In the genomic region with DNA sequence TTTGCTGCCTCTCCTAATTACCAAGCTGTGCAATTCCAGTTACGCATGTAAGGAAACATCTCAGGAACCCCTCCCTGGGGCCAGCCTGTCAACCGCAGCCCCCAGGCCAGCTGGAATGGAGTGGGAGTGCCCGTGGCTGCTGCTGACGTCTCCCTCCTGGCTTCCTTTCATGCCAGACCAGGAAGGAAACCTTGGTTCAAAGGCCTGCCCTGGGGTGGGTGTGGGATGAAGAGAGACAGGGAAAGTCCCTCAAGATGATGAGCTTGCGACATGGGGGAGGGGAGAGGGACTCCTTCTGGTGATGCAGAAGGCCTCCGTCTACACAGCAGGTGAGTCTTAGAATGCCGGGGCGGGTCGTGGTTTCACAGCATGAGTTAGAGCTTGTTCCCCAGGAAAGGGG, we compare ENCODE assay signal across 10 cellular contexts. TPM values are rescaled to one million over a fixed set of nuclear protein-coding genes. Genes with fewer than 3 reads are reported as not detected.
DNase-seq lines count a peak whose midpoint lies in the region; ATAC-seq lines count a peak whose summit lies in the region.
"Had no signal": no experiment of that assay in that cellular context is flagged by ENCODE, and none has a peak within 500 bp of the region (broad histone marks: within the 10 kb centered on the region; RNA-seq: fewer than 3 reads in every experiment).

No MANE protein-coding gene starts in this region.

- H3K9ac ChIP-seq in BLaER1, result no peak overlapping the region

- H3K27ac ChIP-seq in BLaER1, result no peak overlapping the region
- H3K27ac ChIP-seq: SJCRH30 had no signal

- H3K4me3 ChIP-seq in BLaER1 (no peak overlapping the region), H7 (ENCODE audit: insufficient read depth, low read depth, low read length) (no peak overlapping the region)
- H3K4me3 ChIP-seq: SJCRH30 had no signal

- H4K20me1 ChIP-seq in BLaER1, result peaks cover 5% of the 10 kb centered on the region; the same call in 1 of the 2 replicates

- ATAC-seq in HG03039 (IDR thresholded peaks at IDR 0.05; ENCODE audit: unreplicated experiment) (no peak), HG02588 (IDR thresholded peaks at IDR 0.05; ENCODE audit: unreplicated experiment) (no peak), HG03521 (IDR thresholded peaks at IDR 0.05; ENCODE audit: unreplicated experiment) (no peak)

- no peaks in the 10 kb centered on the region for H3K9me3 ChIP-seq in BLaER1
- H3K9me3 ChIP-seq: SJCRH30 had no signal

- H3K27me3 ChIP-seq in BLaER1 (no peaks in the 10 kb centered on the region), H7 (ENCODE audit: control insufficient read depth, insufficient read depth, low read length) (no peaks in the 10 kb centered on the region; the same call in 1 of the 2 replicates)
- H3K27me3 ChIP-seq: SJCRH30 had no signal

- H3K36me3 ChIP-seq in BLaER1 (no peaks in the 10 kb centered on the region), H7 (replicated peaks; ENCODE audit: control insufficient read depth, insufficient read depth, low read length) (no peaks in the 10 kb centered on the region)
- H3K36me3 ChIP-seq: SJCRH30 had no signal

- peaks cover 48% of the 10 kb centered on the region for H3K4me1 ChIP-seq in BLaER1

- peak overlapping the region; percentile 78 for H3K4me2 ChIP-seq in BLaER1

- DNase-seq in H7 (peak; percentile 74), left kidney (ENCODE audit: low read depth, low spot score) (peak; percentile 89), NCI-H774 (lab: John Stamatoyannopoulos, UW) (no peak)
- peak; percentile 77 for DNase-seq in activated naive CD4-positive, alpha-beta T cell treated with anti-CD3 and anti-CD28 coated beads, Interleukin-2, amount 50 U/mL, for 16 hours
- DNase-seq: naive B cell, SJCRH30 had no signal

RNA-seq across cellular contexts. Expression of a gene that starts 11.4 kb away (rescaled TPM):
- 5.2 and 5.6 TPM in 2 replicates for total RNA-seq in H7 (2014; rRNA removed; shearing (Covaris generic))
- total RNA-seq: SJCRH30 had no signal

RNA-seq across cellular contexts. Expression of a gene that starts 54.9 kb away (rescaled TPM):
- total RNA-seq in H7 (2014; rRNA removed; shearing (Covaris generic)), result 26.8 and 36.0 TPM in 2 replicates
